ENCODE assay signal across 11 cellular contexts in genomic region chr1:24437631-24438396, GRCh38. TPM values are rescaled to one million over a fixed set of nuclear protein-coding genes. Genes with fewer than 3 reads are reported as not detected.
DNase-seq lines count a peak whose midpoint lies in the region; ATAC-seq and TF ChIP-seq lines count a peak whose summit lies in the region.
"Had no signal": no experiment of that assay in that cellular context is flagged by ENCODE, and none has a peak within 500 bp of the region (broad histone marks: within the 10 kb centered on the region; RNA-seq: fewer than 3 reads in every experiment).

No MANE protein-coding gene starts in this region.

- CTCF ChIA-PET in HEK293 (lab: Yijun Ruan, JAX) = no interaction called here

- no peak overlapping the region for H3K27ac ChIP-seq in HEK293 (ENCODE audit: extremely low read depth, low read depth, low read length)
- H3K27ac ChIP-seq in heart right ventricle = peak overlapping the region in 6 of 10 donors; percentile 43 to 70 (median 56)
- H3K27ac ChIP-seq: HL-60 had no signal

- H3K4me1 ChIP-seq in HEK293 (ENCODE audit: control insufficient read depth, insufficient read depth, low read length) = peaks cover 2% of the 10 kb centered on the region; the same call in 1 of the 2 replicates
- peaks cover 2 to 34% (median 21%) of the 10 kb centered on the region in 9 donors for H3K4me1 ChIP-seq in heart right ventricle
- H3K4me1 ChIP-seq: Caco-2 had no signal

- TF ChIP-seq CTCF in HEK293 (tag by site-specific recombination; IDR thresholded peaks at IDR 0.05) (no peak), cardiac fibroblast (IDR thresholded peaks at IDR 0.05; ENCODE audit: low read depth, low read length) (no peak), heart right ventricle (IDR thresholded peaks at IDR 0.05) (no peak)

- no peaks in the 10 kb centered on the region for H3K9me3 ChIP-seq in HEK293 (ENCODE audit: control insufficient read depth, insufficient read depth, low read depth, low read length)
- no peaks in the 10 kb centered on the region for H3K9me3 ChIP-seq in heart right ventricle
- H3K9me3 ChIP-seq: Caco-2 had no signal

- H3K27me3 ChIP-seq in heart right ventricle = no peaks in the 10 kb centered on the region

- POLR2A ChIA-PET in HEK293 (lab: Yijun Ruan, JAX) = no interaction called here

- ATAC-seq in heart right ventricle = peak in 6 of 8 donors; percentile 17 to 62 (median 44)
- ATAC-seq in SK-N-SH treated with all-trans-retinoic acid at 6 μM for 48 hours = no peak

- peak; percentile 34 to 57 for DNase-seq in cardiac fibroblast (ENCODE audit: low read depth in 2 of 2)
- peak; percentile 14 to 29 for DNase-seq in heart right ventricle
- peak; percentile 29 for DNase-seq in superior temporal gyrus (ENCODE audit: extremely low spot score)
- no peak for DNase-seq in SW 1271 (lab: John Stamatoyannopoulos, UW)
- no peak for DNase-seq in effector CD8-positive, alpha-beta T cell (lab: John Stamatoyannopoulos, UW)
- DNase-seq: activated effector memory CD4-positive, alpha-beta T cell treated with Interleukin-2 at 50 U/mL for 16 hours; Caco-2; kidney glomerular epithelial cell had no signal

- H3K4me3 ChIP-seq in HEK293 (ENCODE audit: low read depth, low read length) = no peak overlapping the region
- H3K4me3 ChIP-seq in cardiac fibroblast (replicated peaks in 1 of 2; ENCODE audit: low read depth in 2 of 2, low read length in 2 of 2) = no peak overlapping the region
- peak overlapping the region in 2 of 10 donors; percentile 10 to 13 for H3K4me3 ChIP-seq in heart right ventricle

- peaks cover 0 to 34% of the 10 kb centered on the region in 2 experiments; a peak in 1 of 3 replicates for H3K36me3 ChIP-seq in HEK293 (ENCODE audit: control insufficient read depth in 2 of 2, insufficient read depth in 1 of 2, low read length in 2 of 2)
- peaks cover 0 to 24% (median 5%) of the 10 kb centered on the region in 9 donors for H3K36me3 ChIP-seq in heart right ventricle

- intact Hi-C loops in heart right ventricle (cut with DNase I) = loop anchor here in 1 of 10 donors (10.0 kb wide), 1 partner anchor 87 kb away; no protein-coding TSS in a partner anchor

- WGBS in heart right ventricle, 2 donors = 55 to 61% methylated on average over 9 of the region's 9 CpGs

TF ChIP-seq in HEK293, 187 proteins besides CTCF, POLR2A, EP300 and RAD21:
- TF ChIP-seq ZBTB17 (tag by site-specific recombination; IDR thresholded peaks at IDR 0.05) (peak; percentile 52), ZNF404 (tag by site-specific recombination; IDR thresholded peaks at IDR 0.05) (no peak)

TF ChIP-seq in SK-N-SH treated with all-trans-retinoic acid at 6 μM for 48 hours, 23 proteins besides CTCF, POLR2A, EP300 and RAD21:
- TF ChIP-seq PATZ1 (CRISPR knock-in tag; IDR thresholded peaks at IDR 0.05; ENCODE audit: borderline replicate concordance) (no peak), ZC3H10 (CRISPR knock-in tag; IDR thresholded peaks at IDR 0.05) (no peak), ZFP30 (CRISPR knock-in tag; IDR thresholded peaks at IDR 0.05) (no peak), ZNF70 (CRISPR knock-in tag; IDR thresholded peaks at IDR 0.05) (no peak), ESRRG (CRISPR knock-in tag; IDR thresholded peaks at IDR 0.05) (no peak), ARNTL (CRISPR knock-in tag; IDR thresholded peaks at IDR 0.05; ENCODE audit: borderline replicate concordance, low read depth) (no peak), BACH2 (CRISPR knock-in tag; IDR thresholded peaks at IDR 0.05; ENCODE audit: borderline replicate concordance) (no peak), PPARA (CRISPR knock-in tag; IDR thresholded peaks at IDR 0.05; ENCODE audit: borderline replicate concordance) (no peak), ISL1 (CRISPR knock-in tag; IDR thresholded peaks at IDR 0.05) (no peak), CSDC2 (CRISPR knock-in tag; IDR thresholded peaks at IDR 0.05) (no peak), SNAI2 (CRISPR knock-in tag; IDR thresholded peaks at IDR 0.05) (no peak), GLIS3 (CRISPR knock-in tag; IDR thresholded peaks at IDR 0.05) (no peak), TOX (CRISPR knock-in tag; IDR thresholded peaks at IDR 0.05; ENCODE audit: borderline replicate concordance) (no peak), RARB (CRISPR knock-in tag; IDR thresholded peaks at IDR 0.05) (no peak), ZNF8 (CRISPR knock-in tag; IDR thresholded peaks at IDR 0.05) (no peak), POU6F1 (CRISPR knock-in tag; IDR thresholded peaks at IDR 0.05; ENCODE audit: borderline replicate concordance, low read depth) (no peak), TCF4 (CRISPR knock-in tag; IDR thresholded peaks at IDR 0.05; ENCODE audit: borderline replicate concordance) (no peak)
- TF ChIP-seq, protein P1, sequence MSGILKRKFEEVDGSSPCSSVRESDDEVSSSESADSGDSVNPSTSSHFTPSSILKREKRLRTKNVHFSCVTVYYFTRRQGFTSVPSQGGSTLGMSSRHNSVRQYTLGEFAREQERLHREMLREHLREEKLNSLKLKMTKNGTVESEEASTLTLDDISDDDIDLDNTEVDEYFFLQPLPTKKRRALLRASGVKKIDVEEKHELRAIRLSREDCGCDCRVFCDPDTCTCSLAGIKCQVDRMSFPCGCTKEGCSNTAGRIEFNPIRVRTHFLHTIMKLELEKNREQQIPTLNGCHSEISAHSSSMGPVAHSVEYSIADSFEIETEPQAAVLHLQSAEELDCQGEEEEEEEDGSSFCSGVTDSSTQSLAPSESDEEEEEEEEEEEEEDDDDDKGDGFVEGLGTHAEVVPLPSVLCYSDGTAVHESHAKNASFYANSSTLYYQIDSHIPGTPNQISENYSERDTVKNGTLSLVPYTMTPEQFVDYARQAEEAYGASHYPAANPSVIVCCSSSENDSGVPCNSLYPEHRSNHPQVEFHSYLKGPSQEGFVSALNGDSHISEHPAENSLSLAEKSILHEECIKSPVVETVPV (CRISPR knock-in tag; IDR thresholded peaks at IDR 0.05) = no peak
- TF ChIP-seq, protein P2, sequence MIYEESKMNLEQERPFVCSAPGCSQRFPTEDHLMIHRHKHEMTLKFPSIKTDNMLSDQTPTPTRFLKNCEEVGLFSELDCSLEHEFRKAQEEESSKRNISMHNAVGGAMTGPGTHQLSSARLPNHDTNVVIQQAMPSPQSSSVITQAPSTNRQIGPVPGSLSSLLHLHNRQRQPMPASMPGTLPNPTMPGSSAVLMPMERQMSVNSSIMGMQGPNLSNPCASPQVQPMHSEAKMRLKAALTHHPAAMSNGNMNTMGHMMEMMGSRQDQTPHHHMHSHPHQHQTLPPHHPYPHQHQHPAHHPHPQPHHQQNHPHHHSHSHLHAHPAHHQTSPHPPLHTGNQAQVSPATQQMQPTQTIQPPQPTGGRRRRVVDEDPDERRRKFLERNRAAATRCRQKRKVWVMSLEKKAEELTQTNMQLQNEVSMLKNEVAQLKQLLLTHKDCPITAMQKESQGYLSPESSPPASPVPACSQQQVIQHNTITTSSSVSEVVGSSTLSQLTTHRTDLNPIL (CRISPR knock-in tag; IDR thresholded peaks at IDR 0.05; ENCODE audit: low read depth) = no peak

RNA-seq across cellular contexts. Expression of gene NIPAL3, which starts 22.2 kb away (rescaled TPM):
- 10 to 100 TPM; 21.5 to 44.9 (median 27.2) TPM for total RNA-seq in heart right ventricle
- 1 to 10 TPM; 5.3 to 9.8 TPM for polyA plus RNA-seq in heart right ventricle

RNA-seq across cellular contexts. Expression of gene STPG1, which starts 24.2 kb away (rescaled TPM):
- total RNA-seq in heart right ventricle = 1 to 10 TPM; 2.7 to 6.6 (median 4.5) TPM
- 1 to 10 TPM; 3.3 to 5.7 TPM for polyA plus RNA-seq in heart right ventricle

Comparison
In these comparisons a context has a peak if more than half of its experiments do, and no peak if none do; other contexts are left out.
1. DNase-seq: peak in cardiac fibroblast (2 of 2), heart right ventricle (2 of 2) and superior temporal gyrus (single experiment); none in SW 1271 (0 of 2) and effector CD8-positive, alpha-beta T cell (single experiment).